In genomic region chr14:94110552-94111181, GRCh38 we compare ENCODE assay signal across 9 cellular contexts.
DNase-seq lines count a peak whose midpoint lies in the region; ATAC-seq and TF ChIP-seq lines count a peak whose summit lies in the region.
"Had no signal": no experiment of that assay in that cellular context is flagged by ENCODE, and none has a peak within 500 bp of the region (broad histone marks: within the 10 kb centered on the region; RNA-seq: fewer than 3 reads in every experiment).

Gene IFI27 (plus strand): TSS chr14:94110736.

- TF ChIP-seq CTCF in astrocyte of the spinal cord (IDR thresholded peaks at IDR 0.05; ENCODE audit: low read depth, low read length) = no peak

- no peak within 1 kb of the TSS for H3K4me3 Mint-ChIP-seq in stimulated activated effector memory CD8-positive, alpha-beta T cell treated with anti-CD3 and anti-CD28 coated beads, Interleukin-12 subunit alpha, Interleukin-12 subunit beta, amount 100 ng/mL, for 72 hours
- H3K4me3 Mint-ChIP-seq: activated naive CD4-positive, alpha-beta T cell treated with anti-CD3 and anti-CD28 coated beads, Interleukin-2, amount 50 U/mL, for 24 hours had no signal

- H3K9me3 Mint-ChIP-seq in stimulated activated effector memory CD8-positive, alpha-beta T cell treated with anti-CD3 and anti-CD28 coated beads, Interleukin-12 subunit alpha, Interleukin-12 subunit beta, amount 100 ng/mL, for 72 hours = no peaks in the 10 kb centered on the region
- H3K9me3 Mint-ChIP-seq: activated naive CD4-positive, alpha-beta T cell treated with anti-CD3 and anti-CD28 coated beads, Interleukin-2, amount 50 U/mL, for 24 hours had no signal

- no peak within 1 kb of the TSS for H3K27ac ChIP-seq in substantia nigra (ENCODE audit: low read depth, low read length, poor library complexity, severe bottlenecking)

- ATAC-seq in stimulated activated effector memory CD8-positive, alpha-beta T cell treated with anti-CD3 and anti-CD28 coated beads, Interleukin-12 subunit alpha, Interleukin-12 subunit beta, amount 100 ng/mL, for 72 hours = no peak
- ATAC-seq in GM21526 (IDR thresholded peaks at IDR 0.05; ENCODE audit: low FRiP score, unreplicated experiment) = no peak

- DNase-seq in HUDEP-2 (lab: John Stamatoyannopoulos, UW; ENCODE audit: unreplicated experiment in 76 of 76) (peak in 71 of 76 experiments; percentile 11 to 81 (median 50)), astrocyte of the spinal cord (ENCODE audit: low read depth, low spot score) (peak; percentile 17), hepatic stellate cell (ENCODE audit: low spot score) (peak; percentile 64), Kasumi-1 (lab: John Stamatoyannopoulos, UW) (no peak), substantia nigra (lab: John Stamatoyannopoulos, UW) (no peak), NCI-H82 treated with DMSO at 0.1 percent for 48 hours (lab: John Stamatoyannopoulos, UW; ENCODE audit: unreplicated experiment) (no peak)
- DNase-seq in stimulated activated effector memory CD8-positive, alpha-beta T cell treated with anti-CD3 and anti-CD28 coated beads, Interleukin-12 subunit alpha, Interleukin-12 subunit beta, amount 100 ng/mL, for 72 hours (ENCODE audit: low spot score in 2 of 2) = no peak

- no peaks in the 10 kb centered on the region for H3K4me1 Mint-ChIP-seq in stimulated activated effector memory CD8-positive, alpha-beta T cell treated with anti-CD3 and anti-CD28 coated beads, Interleukin-12 subunit alpha, Interleukin-12 subunit beta, amount 100 ng/mL, for 72 hours
- H3K4me1 Mint-ChIP-seq: activated naive CD4-positive, alpha-beta T cell treated with anti-CD3 and anti-CD28 coated beads, Interleukin-2, amount 50 U/mL, for 24 hours had no signal

- H3K4me3 ChIP-seq in astrocyte of the spinal cord (ENCODE audit: low read depth, low read length) = no peak within 1 kb of the TSS

- in situ Hi-C loops in astrocyte of the spinal cord (cut with HindIII; ENCODE audit: low sequenced_read_pairs) = no loop called here

- peak within 1 kb of the TSS; percentile 18 for H3K27ac Mint-ChIP-seq in stimulated activated effector memory CD8-positive, alpha-beta T cell treated with anti-CD3 and anti-CD28 coated beads, Interleukin-12 subunit alpha, Interleukin-12 subunit beta, amount 100 ng/mL, for 72 hours
- H3K27ac Mint-ChIP-seq: activated naive CD4-positive, alpha-beta T cell treated with anti-CD3 and anti-CD28 coated beads, Interleukin-2, amount 50 U/mL, for 24 hours had no signal

- no peaks in the 10 kb centered on the region for H3K36me3 Mint-ChIP-seq in stimulated activated effector memory CD8-positive, alpha-beta T cell treated with anti-CD3 and anti-CD28 coated beads, Interleukin-12 subunit alpha, Interleukin-12 subunit beta, amount 100 ng/mL, for 72 hours
- H3K36me3 Mint-ChIP-seq: activated naive CD4-positive, alpha-beta T cell treated with anti-CD3 and anti-CD28 coated beads, Interleukin-2, amount 50 U/mL, for 24 hours had no signal

Comparison
In these comparisons a context has a peak if more than half of its experiments do, and no peak if none do; other contexts are left out.
1. DNase-seq: peak in HUDEP-2 (71 of 76), astrocyte of the spinal cord (single experiment) and hepatic stellate cell (single experiment); none in stimulated activated effector memory CD8-positive, alpha-beta T cell treated with anti-CD3 and anti-CD28 coated beads, Interleukin-12 subunit alpha, Interleukin-12 subunit beta, amount 100 ng/mL, for 72 hours (0 of 2), Kasumi-1 (0 of 2), substantia nigra (0 of 49) and NCI-H82 treated with DMSO at 0.1 percent for 48 hours (single experiment).